In the genomic region with DNA sequence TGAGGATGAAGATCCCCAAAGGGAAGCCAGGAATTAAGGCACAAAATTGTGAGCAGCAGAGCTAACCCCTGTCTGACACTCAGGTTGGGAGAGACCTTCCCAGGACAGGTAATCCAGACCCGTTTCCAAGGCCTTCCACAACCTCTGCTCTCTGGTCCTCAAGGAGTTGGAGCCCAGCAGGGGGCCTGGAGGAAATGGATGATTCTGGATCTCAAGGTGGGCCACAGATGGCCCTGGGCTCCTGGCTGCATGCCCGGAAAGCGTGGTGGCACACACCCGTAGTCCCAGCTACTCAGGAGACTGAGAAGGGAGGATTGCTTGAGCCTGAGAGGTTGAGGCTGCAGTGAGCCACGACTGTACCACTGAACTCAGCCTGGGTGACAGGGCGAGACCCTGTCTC, we compare ENCODE assay signal across 20 cellular contexts. TPM values are rescaled to one million over a fixed set of nuclear protein-coding genes. Genes with fewer than 3 reads are reported as not detected.
DNase-seq lines count a peak whose midpoint lies in the region; ATAC-seq and TF ChIP-seq lines count a peak whose summit lies in the region.
"Had no signal": no experiment of that assay in that cellular context is flagged by ENCODE, and none has a peak within 500 bp of the region (broad histone marks: within the 10 kb centered on the region; RNA-seq: fewer than 3 reads in every experiment).

No MANE protein-coding gene starts in this region.

- H3K23ac ChIP-seq in IMR-90 (ENCODE audit: low read depth, low read length), result no peak overlapping the region

- H3K9me3 Mint-ChIP-seq in activated naive CD4-positive, alpha-beta T cell treated with anti-CD3 and anti-CD28 coated beads for 36 hours, result no peaks in the 10 kb centered on the region
- no peaks in the 10 kb centered on the region for H3K9me3 Mint-ChIP-seq in immature natural killer cell
- H3K9me3 Mint-ChIP-seq in stimulated activated naive B cell treated with anti-CD40 and anti-IgM and Interleukin-4, amounts not matched to agents 10 μg/mL and 1 μg/mL and 100 μg/mL, for 72 hours, result no peaks in the 10 kb centered on the region
- H3K9me3 Mint-ChIP-seq: activated T-cell treated with anti-CD3 and anti-CD28 coated beads, Interleukin-2, amount 50 U/mL, for 72 hours; WTC11 had no signal

- no peak overlapping the region for H3K9ac ChIP-seq in IMR-90 (ENCODE audit: low read depth, low read length)

- DNase-seq in activated naive CD4-positive, alpha-beta T cell treated with anti-CD3 and anti-CD28 coated beads for 36 hours, result no peak
- DNase-seq in activated naive CD4-positive, alpha-beta T cell treated with Interleukin-2 at 50 U/mL for 16 hours, result no peak
- no peak for DNase-seq in IMR-90
- no peak for DNase-seq in immature natural killer cell
- DNase-seq in stimulated activated naive B cell treated with anti-CD40 and anti-IgM and Interleukin-4, amounts not matched to agents 10 μg/mL and 1 μg/mL and 100 μg/mL, for 72 hours, result no peak
- DNase-seq: glutamatergic neuron, mammary epithelial cell, NCI-H1048, NCI-H187, NCI-H2227 treated with DMSO at 0.1 percent for 48 hours, retina, testis had no signal

- dilution Hi-C loops in IMR-90 (cut with HindIII; ENCODE audit: low sequenced_read_pairs, unreplicated experiment), result loop anchor here (25.0 kb wide), 1 partner anchor 108 kb away; a partner anchor contains a TSS

- TF ChIP-seq CTCF in IMR-90 (conservative IDR thresholded peaks at IDR 0.05; ENCODE audit: low read depth, low read length), result no peak

- no peak overlapping the region for H3K4me2 ChIP-seq in IMR-90 (ENCODE audit: low read depth, low read length)
- H3K4me2 ChIP-seq: smooth muscle cell had no signal

- no peaks in the 10 kb centered on the region for H4K20me1 ChIP-seq in IMR-90 (ENCODE audit: insufficient read depth, low read length)

- no peak overlapping the region for H3K56ac ChIP-seq in IMR-90 (ENCODE audit: extremely low read depth, insufficient read depth, low read length)

- ATAC-seq in IMR-90 (ENCODE audit: low read depth) (no peak), HG03460 (IDR thresholded peaks at IDR 0.05; ENCODE audit: unreplicated experiment) (no peak), HG03439 (IDR thresholded peaks at IDR 0.05; ENCODE audit: unreplicated experiment) (no peak)
- no peak for ATAC-seq in stimulated activated naive B cell treated with anti-CD40 and anti-IgM and Interleukin-4, amounts not matched to agents 10 μg/mL and 1 μg/mL and 100 μg/mL, for 72 hours (replicated peaks)
- ATAC-seq: HCT116, HepG2 had no signal

- H2AFZ ChIP-seq in IMR-90 (replicated peaks; ENCODE audit: low read length, poor library complexity), result no peak overlapping the region

- H3K9me3 ChIP-seq in IMR-90 (ENCODE audit: control insufficient read depth, insufficient read depth, low read length), result no peaks in the 10 kb centered on the region
- H3K9me3 ChIP-seq: testis had no signal

- no peak overlapping the region for H2BK15ac ChIP-seq in IMR-90 (ENCODE audit: low read depth, low read length)

- CTCF ChIA-PET in activated naive CD4-positive, alpha-beta T cell treated with anti-CD3 and anti-CD28 coated beads for 36 hours (lab: Charles Lee), result no interaction called here
- CTCF ChIA-PET in IMR-90 (lab: Yijun Ruan, JAX), result no interaction called here

- intact Hi-C loops in activated naive CD4-positive, alpha-beta T cell treated with anti-CD3 and anti-CD28 coated beads for 36 hours (cut with micrococcal nuclease), result loop anchor here (10.0 kb wide), 1 partner anchor 64 kb away; no protein-coding TSS in a partner anchor
- intact Hi-C loops in IMR-90 (cut with micrococcal nuclease), result no loop called here

- no peak for TF ChIP-seq POLR2A in IMR-90 (IDR thresholded peaks at IDR 0.05; ENCODE audit: low read depth, low read length)

- no peak overlapping the region for H3K18ac ChIP-seq in IMR-90 (ENCODE audit: low read depth, low read length)

- H2BK5ac ChIP-seq in IMR-90 (ENCODE audit: low read depth, low read length, poor library complexity, severe bottlenecking), result no peak overlapping the region

- H3K4me3 ChIP-seq in IMR-90 (ENCODE audit: insufficient read depth, low read depth, low read length), result no peak overlapping the region
- H3K4me3 ChIP-seq: SK-N-MC, smooth muscle cell, testis had no signal

- H3K27ac Mint-ChIP-seq in activated naive CD4-positive, alpha-beta T cell treated with anti-CD3 and anti-CD28 coated beads for 36 hours, result peak overlapping the region; percentile 25
- H3K27ac Mint-ChIP-seq in immature natural killer cell, result peak overlapping the region; percentile 3 to 95 (median 74)
- peak overlapping the region; percentile 59 for H3K27ac Mint-ChIP-seq in stimulated activated naive B cell treated with anti-CD40 and anti-IgM and Interleukin-4, amounts not matched to agents 10 μg/mL and 1 μg/mL and 100 μg/mL, for 72 hours

- no peak overlapping the region for H4K5ac ChIP-seq in IMR-90 (ENCODE audit: low read depth, low read length)

- TF ChIP-seq RAD21 in IMR-90 (IDR thresholded peaks at IDR 0.05; ENCODE audit: low read length), result no peak

- no CpG with 5 or more reads among the region's 6 CpGs for WGBS in IMR-90 (ENCODE audit: extremely low coverage in 2 of 2, insufficient read length in 1 of 2), 2 experiments

- no peak overlapping the region for H3K27ac ChIP-seq in IMR-90 (ENCODE audit: insufficient read depth, low read length)
- H3K27ac ChIP-seq: SK-N-MC had no signal

- H3K27me3 Mint-ChIP-seq in activated naive CD4-positive, alpha-beta T cell treated with anti-CD3 and anti-CD28 coated beads for 36 hours (ENCODE audit: low read depth), result no peaks in the 10 kb centered on the region
- H3K27me3 Mint-ChIP-seq in immature natural killer cell (ENCODE audit: low read depth in 3 of 3), result peaks cover 0 to 10% (median 3%) of the 10 kb centered on the region in 3 donors
- H3K27me3 Mint-ChIP-seq in stimulated activated naive B cell treated with anti-CD40 and anti-IgM and Interleukin-4, amounts not matched to agents 10 μg/mL and 1 μg/mL and 100 μg/mL, for 72 hours, result no peaks in the 10 kb centered on the region

- H3K4ac ChIP-seq in IMR-90 (ENCODE audit: low read depth, low read length), result no peak overlapping the region

- no peak overlapping the region for H2BK120ac ChIP-seq in IMR-90 (ENCODE audit: low read depth, low read length)

- H2AK5ac ChIP-seq in IMR-90 (ENCODE audit: low read depth, low read length), result no peak overlapping the region

- no TSS peak for BruUV-seq in IMR-90 (replicated peaks; lab: Mats Ljungman, UMichigan)

- H2BK20ac ChIP-seq in IMR-90 (ENCODE audit: low read depth, low read length), result no peak overlapping the region

- no peak overlapping the region for H4K91ac ChIP-seq in IMR-90 (ENCODE audit: insufficient read depth, low read depth, low read length)

- peak overlapping the region; percentile 65 for H2AK9ac ChIP-seq in IMR-90 (replicated peaks; ENCODE audit: low read depth, low read length, poor library complexity)

- H3K9me1 ChIP-seq in IMR-90 (ENCODE audit: insufficient read depth, low read length), result no peaks in the 10 kb centered on the region

- H4K8ac ChIP-seq in IMR-90 (ENCODE audit: low read depth in 2 of 2, low read length in 2 of 2), result no peak overlapping the region

- H3K36me3 ChIP-seq in IMR-90 (ENCODE audit: control insufficient read depth, insufficient read depth, low read length), result no peaks in the 10 kb centered on the region

- no peaks in the 10 kb centered on the region for H3K79me1 ChIP-seq in IMR-90 (ENCODE audit: low read depth in 1 of 2, low read length in 2 of 2)

- H3K36me3 Mint-ChIP-seq in activated naive CD4-positive, alpha-beta T cell treated with anti-CD3 and anti-CD28 coated beads for 36 hours (ENCODE audit: low read depth), result no peaks in the 10 kb centered on the region
- peaks cover 0 to 5% (median 0%) of the 10 kb centered on the region in 3 donors for H3K36me3 Mint-ChIP-seq in immature natural killer cell
- H3K36me3 Mint-ChIP-seq in stimulated activated naive B cell treated with anti-CD40 and anti-IgM and Interleukin-4, amounts not matched to agents 10 μg/mL and 1 μg/mL and 100 μg/mL, for 72 hours, result peaks cover 3 to 9% of the 10 kb centered on the region in 2 donors
- H3K36me3 Mint-ChIP-seq: WTC11 had no signal

- no peak overlapping the region for H3K4me3 Mint-ChIP-seq in activated naive CD4-positive, alpha-beta T cell treated with anti-CD3 and anti-CD28 coated beads for 36 hours
- peak overlapping the region in 4 of 5 donors; percentile 13 to 87 (median 50) for H3K4me3 Mint-ChIP-seq in immature natural killer cell
- H3K4me3 Mint-ChIP-seq in stimulated activated naive B cell treated with anti-CD40 and anti-IgM and Interleukin-4, amounts not matched to agents 10 μg/mL and 1 μg/mL and 100 μg/mL, for 72 hours, result peak overlapping the region in 1 of 2 donors; percentile 13
- H3K4me3 Mint-ChIP-seq: WTC11 had no signal

- POLR2A ChIA-PET in IMR-90 (lab: Charles Lee; ENCODE audit: unreplicated experiment), result no interaction called here

- H3K14ac ChIP-seq in IMR-90 (replicated peaks; ENCODE audit: low read depth, low read length), result no peak overlapping the region

- in situ Hi-C loops in IMR-90 (cut with MboI; ENCODE audit: low sequenced_read_pairs), result loop anchor here (10.0 kb wide), 1 partner anchor 406 kb away; no protein-coding TSS in a partner anchor

- H3K27me3 ChIP-seq in IMR-90 (ENCODE audit: control insufficient read depth, insufficient read depth, low read length), result no peaks in the 10 kb centered on the region; the same call in 1 of the 2 replicates
- H3K27me3 ChIP-seq: testis had no signal

- no peaks in the 10 kb centered on the region for H3K4me1 ChIP-seq in IMR-90 (ENCODE audit: control insufficient read depth, insufficient read depth, low read length)
- H3K4me1 ChIP-seq: testis had no signal

- H3K4me1 Mint-ChIP-seq in activated naive CD4-positive, alpha-beta T cell treated with anti-CD3 and anti-CD28 coated beads for 36 hours (ENCODE audit: low read depth), result peaks cover 22% of the 10 kb centered on the region
- peaks cover 33 to 47% of the 10 kb centered on the region in 2 donors for H3K4me1 Mint-ChIP-seq in immature natural killer cell
- peaks cover 25 to 28% of the 10 kb centered on the region in 2 donors for H3K4me1 Mint-ChIP-seq in stimulated activated naive B cell treated with anti-CD40 and anti-IgM and Interleukin-4, amounts not matched to agents 10 μg/mL and 1 μg/mL and 100 μg/mL, for 72 hours

TF ChIP-seq in IMR-90, 13 proteins besides CTCF, POLR2A, EP300 and RAD21 (continues in another document):
- TF ChIP-seq CHD1 (IDR thresholded peaks at IDR 0.05; ENCODE audit: low read depth, low read length), result no peak
- TF ChIP-seq MAFK (IDR thresholded peaks at IDR 0.05; ENCODE audit: low read depth, low read length), result no peak

RNA-seq across cellular contexts. Expression of a gene that starts 42.3 kb away (rescaled TPM):
- 10 to 100 TPM; 10.8 to 14.1 TPM for total RNA-seq in activated naive CD4-positive, alpha-beta T cell treated with anti-CD3 and anti-CD28 coated beads for 36 hours
- 7.2 and 8.1 TPM in 2 replicates for total RNA-seq in IMR-90 (2012; rRNA removed)
- 30.5 and 33.7 TPM in 2 replicates for polyA plus RNA-seq in IMR-90 (2012; rRNA removed)
- 21.2 and 32.9 TPM in 2 replicates for polyA plus RNA-seq in IMR-90 (2012; cell fraction: cytosol; rRNA removed)
- 68.7 and 195 TPM in 2 replicates for polyA plus RNA-seq in IMR-90 (2012; cell fraction: nucleus; rRNA removed; ENCODE audit: low replicate concordance)
- polyA plus RNA-seq in immature natural killer cell, result not detected
